ENCODE assay signal across 8 cellular contexts in genomic region chr19:13846533-13847032, GRCh38. TPM values are rescaled to one million over a fixed set of nuclear protein-coding genes. Genes with fewer than 3 reads are reported as not detected.
DNase-seq lines count a peak whose midpoint lies in the region; ATAC-seq and TF ChIP-seq lines count a peak whose summit lies in the region.

No MANE protein-coding gene starts in this region.

- no peaks in the 10 kb centered on the region for H3K36me3 ChIP-seq in SU-DHL-6 (ENCODE audit: low read length)

- ATAC-seq in GM19452 (IDR thresholded peaks at IDR 0.05; ENCODE audit: unreplicated experiment) = peak; percentile 50
- peak; percentile 69 for ATAC-seq in activated naive CD8-positive, alpha-beta T cell treated with anti-CD3 and anti-CD28 coated beads, Interleukin-2, amount 50 U/mL, for 24 hours
- ATAC-seq in left ventricle myocardium superior = peak; percentile 42
- peak; percentile 28 for ATAC-seq in sciatic nerve

- H3K4me3 ChIP-seq in SU-DHL-6 (ENCODE audit: insufficient read depth, low read length, poor library complexity, severe bottlenecking) = peak overlapping the region; percentile 29

- H3K27ac Mint-ChIP-seq in activated naive CD8-positive, alpha-beta T cell treated with anti-CD3 and anti-CD28 coated beads, Interleukin-2, amount 50 U/mL, for 24 hours = peak overlapping the region; percentile 100

- H3K4me1 Mint-ChIP-seq in activated naive CD8-positive, alpha-beta T cell treated with anti-CD3 and anti-CD28 coated beads, Interleukin-2, amount 50 U/mL, for 24 hours = peaks cover 74% of the 10 kb centered on the region

- H3K9me3 Mint-ChIP-seq in activated naive CD8-positive, alpha-beta T cell treated with anti-CD3 and anti-CD28 coated beads, Interleukin-2, amount 50 U/mL, for 24 hours = no peaks in the 10 kb centered on the region

- no peaks in the 10 kb centered on the region for H3K9me2 ChIP-seq in SU-DHL-6 (replicated peaks; ENCODE audit: insufficient read depth, low read length)

- no peak for TF ChIP-seq CTCF in SU-DHL-6 (IDR thresholded peaks at IDR 0.05; ENCODE audit: insufficient read depth, low read length, poor library complexity, severe bottlenecking)

- no peaks in the 10 kb centered on the region for H3K9me3 ChIP-seq in SU-DHL-6 (ENCODE audit: insufficient read depth, low read length)

- peak overlapping the region; percentile 37 for H3K4me2 ChIP-seq in SU-DHL-6 (ENCODE audit: low read depth, low read length, poor library complexity, severe bottlenecking)

- intact Hi-C loops in left ventricle myocardium superior (cut with micrococcal nuclease) = no loop called here
- intact Hi-C loops in sciatic nerve (cut with DNase I) = no loop called here

- DNase-seq in COLO668 (lab: John Stamatoyannopoulos, UW; ENCODE audit: unreplicated experiment) (peak; percentile 94), HUDEP-2 (lab: John Stamatoyannopoulos, UW; ENCODE audit: unreplicated experiment in 76 of 76) (peak in 66 of 76 experiments; percentile 35 to 91 (median 75)), left ventricle myocardium superior (peak; percentile 90), sciatic nerve (ENCODE audit: low spot score) (peak; percentile 88), superior temporal gyrus (ENCODE audit: extremely low spot score) (no peak)
- peak; percentile 99 for DNase-seq in activated naive CD8-positive, alpha-beta T cell treated with anti-CD3 and anti-CD28 coated beads, Interleukin-2, amount 50 U/mL, for 24 hours

- no peak overlapping the region for H3K27ac ChIP-seq in SU-DHL-6 (ENCODE audit: low read depth, low read length)

- peaks cover 8% of the 10 kb centered on the region; the same call in 1 of the 2 replicates for H3F3A ChIP-seq in SU-DHL-6 (ENCODE audit: insufficient read depth)

- peak overlapping the region; percentile 8; the same call in 1 of the 2 replicates for H3K9ac ChIP-seq in SU-DHL-6 (ENCODE audit: low read length)

- peaks cover 6% of the 10 kb centered on the region for H3K36me3 Mint-ChIP-seq in activated naive CD8-positive, alpha-beta T cell treated with anti-CD3 and anti-CD28 coated beads, Interleukin-2, amount 50 U/mL, for 24 hours (ENCODE audit: low read depth)

- peak overlapping the region; percentile 80 for H3K4me3 Mint-ChIP-seq in activated naive CD8-positive, alpha-beta T cell treated with anti-CD3 and anti-CD28 coated beads, Interleukin-2, amount 50 U/mL, for 24 hours

- no peak overlapping the region for H2AFZ ChIP-seq in SU-DHL-6 (ENCODE audit: low read depth, low read length, severe bottlenecking)

- H4K20me1 ChIP-seq in SU-DHL-6 (ENCODE audit: low read depth, low read length) = no peaks in the 10 kb centered on the region

- no peaks in the 10 kb centered on the region for H3K79me2 ChIP-seq in SU-DHL-6 (ENCODE audit: insufficient read depth, low read length)

- peaks cover 3% of the 10 kb centered on the region for H3K27me3 Mint-ChIP-seq in activated naive CD8-positive, alpha-beta T cell treated with anti-CD3 and anti-CD28 coated beads, Interleukin-2, amount 50 U/mL, for 24 hours

- H3K27me3 ChIP-seq in SU-DHL-6 (ENCODE audit: low read length) = no peaks in the 10 kb centered on the region

RNA-seq across cellular contexts. Expression of gene NANOS3, which starts 30.4 kb away (rescaled TPM):
- total RNA-seq in left ventricle myocardium superior (0.69 TPM), sciatic nerve (1.4 TPM)

RNA-seq across cellular contexts. Expression of gene ZSWIM4, which starts 51.3 kb away (rescaled TPM):
- total RNA-seq in left ventricle myocardium superior (2.3 TPM), sciatic nerve (8.2 TPM)

RNA-seq across cellular contexts. Expression of gene BRME1, which starts 59.3 kb away (rescaled TPM):
- 0.72 TPM for total RNA-seq in left ventricle myocardium superior
- 3.4 TPM for total RNA-seq in sciatic nerve

RNA-seq across cellular contexts. Expression of gene CC2D1A, which starts 59.4 kb away (rescaled TPM):
- 19.6 TPM for total RNA-seq in left ventricle myocardium superior
- total RNA-seq in sciatic nerve = 45.3 TPM
